ENCODE assay signal across 8 cellular contexts in the genomic region with DNA sequence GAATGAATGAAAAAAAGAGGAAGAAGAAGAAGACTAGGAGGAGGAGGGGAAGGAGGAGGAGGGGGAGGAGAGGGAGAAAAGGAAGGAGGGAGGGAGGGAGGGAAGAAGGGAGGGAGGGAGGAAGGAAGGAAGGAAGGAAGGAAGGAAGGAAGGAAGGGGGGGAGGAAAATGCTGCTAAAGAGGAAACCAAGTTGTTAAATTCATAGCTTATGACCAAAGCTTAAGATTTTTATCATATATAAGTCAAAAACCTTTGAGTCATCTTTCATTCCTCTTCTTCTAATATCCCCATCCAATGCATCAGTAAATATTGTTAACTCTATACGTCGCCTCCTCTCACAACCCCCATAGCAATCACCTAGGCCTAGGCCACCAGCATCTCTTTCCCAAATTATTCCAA.
"Had no signal": no experiment of that assay in that cellular context is flagged by ENCODE, and none has a peak within 500 bp of the region (broad histone marks: within the 10 kb centered on the region; RNA-seq: fewer than 3 reads in every experiment).

No MANE protein-coding gene starts in this region.

- FAIRE-seq: G401.6, GM12878, GM12891, GM12892, GM18507, GM19239 had no signal

- DNase-seq: GDM1, GF-D8 had no signal

- ATAC-seq: GM12878 had no signal

- H3K4me3 ChIP-seq: GM12878 had no signal
